ENCODE assay signal across 1 cellular context in the genomic region with DNA sequence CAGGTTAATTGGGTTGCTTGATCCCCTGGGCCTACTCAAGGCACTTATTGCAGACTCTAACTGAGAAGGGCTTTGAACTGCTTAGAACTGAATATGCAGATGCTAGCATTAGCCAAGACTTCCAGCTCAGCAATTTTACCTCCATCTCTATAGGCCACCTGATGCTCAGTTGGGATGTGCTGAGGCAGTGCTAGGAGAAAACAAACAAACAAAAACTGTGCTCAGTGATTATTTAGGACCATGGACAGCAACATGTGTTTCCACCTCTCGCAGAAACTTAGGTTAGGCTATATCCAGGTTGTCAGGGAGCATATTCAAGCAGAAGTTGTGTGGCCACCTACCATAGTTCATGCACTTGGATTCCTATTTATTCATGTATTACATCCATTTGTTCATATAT.
TF ChIP-seq lines count a peak whose summit lies in the region.

No MANE protein-coding gene starts in this region.

TF ChIP-seq in GM12878, 131 proteins besides CTCF, POLR2A, EP300 and RAD21 (continued from another document):
- TF ChIP-seq, protein P1, sequence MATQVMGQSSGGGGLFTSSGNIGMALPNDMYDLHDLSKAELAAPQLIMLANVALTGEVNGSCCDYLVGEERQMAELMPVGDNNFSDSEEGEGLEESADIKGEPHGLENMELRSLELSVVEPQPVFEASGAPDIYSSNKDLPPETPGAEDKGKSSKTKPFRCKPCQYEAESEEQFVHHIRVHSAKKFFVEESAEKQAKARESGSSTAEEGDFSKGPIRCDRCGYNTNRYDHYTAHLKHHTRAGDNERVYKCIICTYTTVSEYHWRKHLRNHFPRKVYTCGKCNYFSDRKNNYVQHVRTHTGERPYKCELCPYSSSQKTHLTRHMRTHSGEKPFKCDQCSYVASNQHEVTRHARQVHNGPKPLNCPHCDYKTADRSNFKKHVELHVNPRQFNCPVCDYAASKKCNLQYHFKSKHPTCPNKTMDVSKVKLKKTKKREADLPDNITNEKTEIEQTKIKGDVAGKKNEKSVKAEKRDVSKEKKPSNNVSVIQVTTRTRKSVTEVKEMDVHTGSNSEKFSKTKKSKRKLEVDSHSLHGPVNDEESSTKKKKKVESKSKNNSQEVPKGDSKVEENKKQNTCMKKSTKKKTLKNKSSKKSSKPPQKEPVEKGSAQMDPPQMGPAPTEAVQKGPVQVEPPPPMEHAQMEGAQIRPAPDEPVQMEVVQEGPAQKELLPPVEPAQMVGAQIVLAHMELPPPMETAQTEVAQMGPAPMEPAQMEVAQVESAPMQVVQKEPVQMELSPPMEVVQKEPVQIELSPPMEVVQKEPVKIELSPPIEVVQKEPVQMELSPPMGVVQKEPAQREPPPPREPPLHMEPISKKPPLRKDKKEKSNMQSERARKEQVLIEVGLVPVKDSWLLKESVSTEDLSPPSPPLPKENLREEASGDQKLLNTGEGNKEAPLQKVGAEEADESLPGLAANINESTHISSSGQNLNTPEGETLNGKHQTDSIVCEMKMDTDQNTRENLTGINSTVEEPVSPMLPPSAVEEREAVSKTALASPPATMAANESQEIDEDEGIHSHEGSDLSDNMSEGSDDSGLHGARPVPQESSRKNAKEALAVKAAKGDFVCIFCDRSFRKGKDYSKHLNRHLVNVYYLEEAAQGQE (IDR thresholded peaks at IDR 0.05; ENCODE audit: low read depth, low read length) = peak; percentile 90
